Comparison of ENCODE assay signal across 8 cellular contexts in the genomic region with DNA sequence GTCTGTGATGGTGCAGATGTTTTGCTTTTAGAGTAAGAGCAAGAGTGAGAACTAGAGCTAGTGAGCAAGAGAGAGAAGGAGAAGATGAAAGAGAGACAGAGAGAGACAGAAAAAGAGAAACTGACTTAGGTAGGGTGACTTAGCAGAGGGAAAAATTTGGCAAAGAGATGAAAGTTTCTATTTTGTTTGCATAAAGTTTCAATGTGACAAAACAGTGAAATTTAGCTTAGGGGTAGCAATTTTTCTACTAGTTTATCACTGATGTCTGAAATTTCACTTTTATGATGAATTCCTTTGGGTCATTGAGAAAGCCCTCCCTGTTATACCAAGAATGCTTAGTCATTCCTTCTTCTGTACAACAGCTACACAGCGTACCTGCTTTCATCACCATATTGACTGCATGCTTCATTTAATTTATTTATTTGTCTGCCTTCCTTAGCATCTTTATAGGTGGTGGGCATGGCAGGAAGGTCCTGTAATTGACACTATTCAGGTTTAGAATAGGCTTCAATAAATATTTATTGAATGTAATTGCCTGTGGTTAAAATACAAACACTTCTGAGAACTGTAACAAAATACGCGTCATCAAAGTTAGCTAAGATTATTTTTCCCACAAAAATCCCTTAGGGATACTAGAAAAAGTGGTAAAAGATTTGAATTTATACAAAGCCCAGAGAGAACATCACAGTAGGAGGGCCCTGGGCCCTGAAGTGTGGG. TPM values are rescaled to one million over a fixed set of nuclear protein-coding genes. Genes with fewer than 3 reads are reported as not detected.
DNase-seq lines count a peak whose midpoint lies in the region; ATAC-seq and TF ChIP-seq lines count a peak whose summit lies in the region.

No MANE protein-coding gene starts in this region.

- H3K4me3 ChIP-seq in Peyer's patch = no peak overlapping the region

- no peak for TF ChIP-seq POLR2A in Peyer's patch (IDR thresholded peaks at IDR 0.05)

- no peak overlapping the region for H3K27ac ChIP-seq in Peyer's patch

- H3K4me1 Mint-ChIP-seq in activated CD4-positive, alpha-beta memory T cell treated with anti-CD3 and anti-CD28 coated beads, Interleukin-2, amount 10 ng/mL, durations not matched to agents 7 days and 5 days = peaks cover 53% of the 10 kb centered on the region

- POLR2A ChIA-PET in activated CD4-positive, alpha-beta memory T cell treated with anti-CD3 and anti-CD28 coated beads, Interleukin-2, amount 10 ng/mL, durations not matched to agents 7 days and 5 days (lab: Charles Lee) = interaction anchor here (0.7 to 9.8 kb wide), 12 partner anchors 9 to 74 kb away, joined by 3 to 187 read pairs (median 4); partner anchors contain the start of gene CTSC

- H3K27ac Mint-ChIP-seq in activated CD4-positive, alpha-beta memory T cell treated with anti-CD3 and anti-CD28 coated beads, Interleukin-2, amount 10 ng/mL, durations not matched to agents 7 days and 5 days = peak overlapping the region; percentile 88

- in situ Hi-C loops in Caki2 (cut with HindIII; ENCODE audit: low pct_unique_long_range_greater_than_20kb, low sequenced_read_pairs) = no loop called here

- ATAC-seq in GM19043 (IDR thresholded peaks at IDR 0.05; ENCODE audit: low read depth, unreplicated experiment) (peak; percentile 38), HG03097 (IDR thresholded peaks at IDR 0.05; ENCODE audit: low FRiP score, unreplicated experiment) (peak; percentile 42)

- no peaks in the 10 kb centered on the region for H3K27me3 ChIP-seq in Peyer's patch

- CTCF ChIA-PET in activated CD4-positive, alpha-beta memory T cell treated with anti-CD3 and anti-CD28 coated beads, Interleukin-2, amount 10 ng/mL, durations not matched to agents 7 days and 5 days (lab: Charles Lee) = interaction anchor here (1.0 to 8.0 kb wide), 5 partner anchors 11 to 58 kb away, joined by 3 to 37 read pairs (median 4); partner anchors contain the start of gene CTSC

- no peaks in the 10 kb centered on the region for H3K9me3 ChIP-seq in Peyer's patch

- H3K36me3 Mint-ChIP-seq in activated CD4-positive, alpha-beta memory T cell treated with anti-CD3 and anti-CD28 coated beads, Interleukin-2, amount 10 ng/mL, durations not matched to agents 7 days and 5 days (ENCODE audit: low read depth) = no peaks in the 10 kb centered on the region

- no peaks in the 10 kb centered on the region for H3K27me3 Mint-ChIP-seq in activated CD4-positive, alpha-beta memory T cell treated with anti-CD3 and anti-CD28 coated beads, Interleukin-2, amount 10 ng/mL, durations not matched to agents 7 days and 5 days

- no peaks in the 10 kb centered on the region for H3K4me1 ChIP-seq in Peyer's patch

- H3K36me3 ChIP-seq in Peyer's patch = no peaks in the 10 kb centered on the region

- H3K9me3 Mint-ChIP-seq in activated CD4-positive, alpha-beta memory T cell treated with anti-CD3 and anti-CD28 coated beads, Interleukin-2, amount 10 ng/mL, durations not matched to agents 7 days and 5 days = no peaks in the 10 kb centered on the region

- TF ChIP-seq CTCF in Peyer's patch (IDR thresholded peaks at IDR 0.05) = no peak

- DNase-seq in Caki2 (ENCODE audit: low read depth) = peak; percentile 88
- DNase-seq in activated CD4-positive, alpha-beta memory T cell treated with anti-CD3 and anti-CD28 coated beads, Interleukin-2, amount 10 ng/mL, durations not matched to agents 7 days and 5 days = no peak
- DNase-seq in renal cortical epithelial cell (ENCODE audit: low read depth) = peak; percentile 87
- no peak for DNase-seq in COR-L47 (lab: John Stamatoyannopoulos, UW)
- no peak for DNase-seq in Peyer's patch
- DNase-seq in stimulated activated CD4-positive, alpha-beta T cell treated with anti-CD3 and anti-CD28 coated beads, Interleukin-4, amount 100 ng/mL, for 24 hours = no peak

- peak overlapping the region; percentile 55 for H3K4me3 Mint-ChIP-seq in activated CD4-positive, alpha-beta memory T cell treated with anti-CD3 and anti-CD28 coated beads, Interleukin-2, amount 10 ng/mL, durations not matched to agents 7 days and 5 days

RNA-seq across cellular contexts. Expression of gene CTSC, which starts 19.9 kb away (rescaled TPM):
- 485 and 493 TPM in 2 replicates for total RNA-seq in Caki2 (2014; rRNA removed; shearing (Covaris generic); ENCODE audit: low replicate concordance)
- 100 to 1,000 TPM; 321 to 323 TPM for total RNA-seq in activated CD4-positive, alpha-beta memory T cell treated with anti-CD3 and anti-CD28 coated beads, Interleukin-2, amount 10 ng/mL, durations not matched to agents 7 days and 5 days
- total RNA-seq in renal cortical epithelial cell = 161 and 264 TPM in 2 replicates
- total RNA-seq in Peyer's patch = 10 to 100 TPM; 38.5 to 66.8 (median 43.0) TPM

Comparison
In these comparisons a context has a peak if more than half of its experiments do, and no peak if none do; other contexts are left out.
1. DNase-seq: peak in Caki2 (single experiment) and renal cortical epithelial cell (single experiment); none in activated CD4-positive, alpha-beta memory T cell treated with anti-CD3 and anti-CD28 coated beads, Interleukin-2, amount 10 ng/mL, durations not matched to agents 7 days and 5 days (single experiment), COR-L47 (single experiment), Peyer's patch (0 of 3) and stimulated activated CD4-positive, alpha-beta T cell treated with anti-CD3 and anti-CD28 coated beads, Interleukin-4, amount 100 ng/mL, for 24 hours (single experiment).